ENCODE assay signal across 1 cellular context in genomic region chrX:16843208-16843909, GRCh38.
A peak's percentile ranks its signal among the peaks of the same experiment; 100 is the strongest.
TF ChIP-seq lines count a peak whose summit lies in the region.

No MANE protein-coding gene starts in this region.

TF ChIP-seq in HEK293, 187 proteins besides CTCF, POLR2A, EP300 and RAD21:
- no peak for TF ChIP-seq ZNF362 (tag by site-specific recombination; IDR thresholded peaks at IDR 0.05)
- no peak for TF ChIP-seq GLI2 (tag by site-specific recombination; IDR thresholded peaks at IDR 0.05; ENCODE audit: borderline replicate concordance, low read depth)
- TF ChIP-seq ZNF266 (tag by site-specific recombination; IDR thresholded peaks at IDR 0.05; ENCODE audit: low read depth), result no peak
- TF ChIP-seq SCRT2 (tag by site-specific recombination; IDR thresholded peaks at IDR 0.05), result peak; percentile 79
- peak; percentile 78 for TF ChIP-seq OSR2 (tag by site-specific recombination; IDR thresholded peaks at IDR 0.05)
- TF ChIP-seq HOXC10 (CRISPR knock-in tag; IDR thresholded peaks at IDR 0.05), result no peak
- TF ChIP-seq ZNF600 (tag by site-specific recombination; IDR thresholded peaks at IDR 0.05), result peak; percentile 63; the same call in 1 of the 2 replicates
- TF ChIP-seq ZNF792 (tag by site-specific recombination; IDR thresholded peaks at IDR 0.05), result no peak
- TF ChIP-seq ZNF501 (tag by site-specific recombination; IDR thresholded peaks at IDR 0.05), result no peak
- TF ChIP-seq KLF1 (tag by site-specific recombination; IDR thresholded peaks at IDR 0.05), result no peak
- TF ChIP-seq ZNF580 (tag by site-specific recombination; IDR thresholded peaks at IDR 0.05), result no peak
- no peak for TF ChIP-seq ZIC2 (tag by site-specific recombination; IDR thresholded peaks at IDR 0.05)
- TF ChIP-seq ZSCAN5A (tag by site-specific recombination; IDR thresholded peaks at IDR 0.05), result no peak
- peak; percentile 73 for TF ChIP-seq PRDM6 (tag by site-specific recombination; IDR thresholded peaks at IDR 0.05)
- TF ChIP-seq ZNF48 (tag by site-specific recombination; IDR thresholded peaks at IDR 0.05), result no peak
- TF ChIP-seq INSM2 (tag by site-specific recombination; IDR thresholded peaks at IDR 0.05), result no peak
- no peak for TF ChIP-seq ZNF544 (tag by site-specific recombination; IDR thresholded peaks at IDR 0.05)
- no peak for TF ChIP-seq SETDB1 (IDR thresholded peaks at IDR 0.05; ENCODE audit: insufficient read length, low read length)
- no peak for TF ChIP-seq ZNF324 (tag by site-specific recombination; IDR thresholded peaks at IDR 0.05)
- no peak for TF ChIP-seq GLIS2 (tag by site-specific recombination; IDR thresholded peaks at IDR 0.05)
- no peak for TF ChIP-seq PATZ1 (tag by site-specific recombination; IDR thresholded peaks at IDR 0.05)
- no peak for TF ChIP-seq ZSCAN4 (tag by site-specific recombination; IDR thresholded peaks at IDR 0.05)
- no peak for TF ChIP-seq ZNF639 (tag by site-specific recombination; IDR thresholded peaks at IDR 0.05)
- no peak for TF ChIP-seq ZFP37 (tag by site-specific recombination; IDR thresholded peaks at IDR 0.05)
- no peak for TF ChIP-seq ZBTB11 (tag by site-specific recombination; conservative IDR thresholded peaks at IDR 0.05; ENCODE audit: low read depth)
- no peak for TF ChIP-seq SALL2 (tag by site-specific recombination; IDR thresholded peaks at IDR 0.05; ENCODE audit: borderline replicate concordance)
- no peak for TF ChIP-seq ZNF221 (tag by site-specific recombination; IDR thresholded peaks at IDR 0.05; ENCODE audit: borderline replicate concordance)
- TF ChIP-seq ZNF175 (tag by site-specific recombination; IDR thresholded peaks at IDR 0.05), result no peak
- no peak for TF ChIP-seq ZFP69B (tag by site-specific recombination; IDR thresholded peaks at IDR 0.05)
- TF ChIP-seq KLF10 (tag by site-specific recombination; IDR thresholded peaks at IDR 0.05), result no peak
- TF ChIP-seq ZNF114 (tag by site-specific recombination; IDR thresholded peaks at IDR 0.05), result no peak
- TF ChIP-seq KLF9 (tag by site-specific recombination; IDR thresholded peaks at IDR 0.05; ENCODE audit: low read depth), result no peak
- TF ChIP-seq ZNF561 (tag by site-specific recombination; IDR thresholded peaks at IDR 0.05; ENCODE audit: borderline replicate concordance), result no peak
- no peak for TF ChIP-seq ZNF560 (tag by site-specific recombination; IDR thresholded peaks at IDR 0.05; ENCODE audit: borderline replicate concordance)
TF ChIP-seq in HEK293: peak in this region for 4.
